Comparison of ENCODE assay signal across 9 cellular contexts in the genomic region with DNA sequence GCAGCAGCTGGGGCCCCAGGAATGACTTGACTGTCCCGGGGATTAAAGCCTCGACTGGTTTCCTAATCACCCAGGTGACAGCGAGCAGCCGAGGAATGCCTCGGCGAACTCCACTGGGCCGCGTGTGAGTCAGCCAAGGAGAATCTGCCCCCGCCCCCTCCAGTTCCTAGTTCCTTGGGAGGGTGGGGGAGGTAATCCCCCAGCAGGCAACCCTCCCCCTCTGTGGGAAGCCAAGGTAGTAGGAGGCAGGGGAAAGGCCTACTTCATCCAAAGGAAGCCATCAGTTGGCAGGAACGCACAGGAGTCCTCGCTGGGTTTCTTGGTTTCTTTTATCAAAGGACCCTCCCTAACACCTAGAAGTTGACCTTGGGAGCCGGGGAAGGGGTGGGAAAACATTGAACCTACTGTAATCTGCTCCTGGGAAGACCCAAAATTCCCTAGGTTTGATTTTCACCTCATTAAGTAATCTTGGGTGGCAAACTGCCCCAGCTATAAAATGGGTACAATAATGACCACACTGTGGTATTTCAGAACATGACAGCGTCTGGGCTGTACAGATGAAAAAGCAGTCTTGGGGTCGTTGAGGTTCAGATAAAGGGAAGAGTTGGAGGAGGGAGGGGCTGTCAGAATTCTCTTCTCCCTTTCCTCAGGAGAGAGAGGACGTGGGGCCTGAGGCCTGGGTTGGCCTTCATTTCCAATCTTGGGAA. TPM values are rescaled to one million over a fixed set of nuclear protein-coding genes. Genes with fewer than 3 reads are reported as not detected.
DNase-seq lines count a peak whose midpoint lies in the region; ATAC-seq, FAIRE-seq and TF ChIP-seq lines count a peak whose summit lies in the region.
"Had no signal": no experiment of that assay in that cellular context is flagged by ENCODE, and none has a peak within 500 bp of the region (broad histone marks: within the 10 kb centered on the region; RNA-seq: fewer than 3 reads in every experiment).

No MANE protein-coding gene starts in this region.

- TF ChIP-seq POLR2A in thyroid gland (IDR thresholded peaks at IDR 0.05) = peak in 1 of 2 donors; percentile 52

- no peaks in the 10 kb centered on the region for H3K9me2 ChIP-seq in MM.1S (replicated peaks; ENCODE audit: insufficient read depth, low read length)

- H3K4me1 ChIP-seq in thyroid gland (peaks cover 52 to 61% of the 10 kb centered on the region in 2 donors), MM.1S (ENCODE audit: low read length) (no peaks in the 10 kb centered on the region; the same call in 1 of the 2 replicates)

- in situ Hi-C loops in astrocyte of the cerebellum (cut with HindIII; ENCODE audit: low sequenced_read_pairs) = no loop called here

- no peak for TF ChIP-seq CTCF in astrocyte of the cerebellum (IDR thresholded peaks at IDR 0.05; ENCODE audit: low read depth, low read length, missing control alignments)
- no peak for TF ChIP-seq CTCF in thyroid gland (IDR thresholded peaks at IDR 0.05)
- TF ChIP-seq CTCF in MM.1S (IDR thresholded peaks at IDR 0.05; ENCODE audit: low read length) = no peak

- intact Hi-C loops in thyroid gland (cut with DNase I) = no loop called here

- H3K79me2 ChIP-seq in MM.1S (ENCODE audit: low read length) = no peaks in the 10 kb centered on the region

- H4K20me1 ChIP-seq in MM.1S (ENCODE audit: insufficient read depth, low read length) = no peaks in the 10 kb centered on the region

- H3K4me2 ChIP-seq in MM.1S (ENCODE audit: low read depth, low read length) = no peak overlapping the region

- no peak for ATAC-seq in GM19395 (IDR thresholded peaks at IDR 0.05; ENCODE audit: unreplicated experiment)

- H3K27ac ChIP-seq in thyroid gland (peak overlapping the region; percentile 86 to 98 (median 94)), MM.1S (ENCODE audit: low read length) (no peak overlapping the region)

- no peak overlapping the region for H2AFZ ChIP-seq in MM.1S (ENCODE audit: low read length)

- H3K4me3 ChIP-seq in astrocyte of the cerebellum (ENCODE audit: low read depth, low read length) = peak overlapping the region; percentile 50
- H3K4me3 ChIP-seq in iPS-18c (ENCODE audit: insufficient read depth, low read depth, low read length) = peak overlapping the region; percentile 88
- H3K4me3 ChIP-seq in thyroid gland (replicated peaks in 1 of 3) = no peak overlapping the region
- H3K4me3 ChIP-seq in MM.1S (ENCODE audit: low read length) = no peak overlapping the region

- peak; percentile 68 for FAIRE-seq in HTR-8/SVneo (lab: Jason Lieb, UNC)

- H3K36me3 ChIP-seq in thyroid gland = no peaks in the 10 kb centered on the region
- no peaks in the 10 kb centered on the region for H3K36me3 ChIP-seq in MM.1S (replicated peaks; ENCODE audit: insufficient read depth, low read length)

- H3K27me3 ChIP-seq in thyroid gland = no peaks in the 10 kb centered on the region
- peaks cover 9% of the 10 kb centered on the region for H3K27me3 ChIP-seq in MM.1S (replicated peaks; ENCODE audit: insufficient read depth, low read length)

- H3K9ac ChIP-seq in MM.1S (ENCODE audit: low read length) = no peak overlapping the region

- WGBS in thyroid gland, 2 donors = 40 to 61% methylated on average over 9 to 15 of the region's 15 CpGs

- DNase-seq in HTR-8/SVneo (ENCODE audit: insufficient read length, low spot score) (peak; percentile 88), astrocyte of the cerebellum (ENCODE audit: low read depth) (peak; percentile 70), thyroid gland (peak; percentile 92 to 94), MM.1S (no peak)
- DNase-seq in stimulated activated CD4-positive, alpha-beta T cell treated with anti-CD3 and anti-CD28 coated beads, Interleukin-12 subunit alpha, Interleukin-12 subunit beta, amount 100 ng/mL, for 4 hours = no peak

- H3K9me3 ChIP-seq in iPS-18c (ENCODE audit: control insufficient read depth, insufficient read depth, low read length) (no peaks in the 10 kb centered on the region), thyroid gland (no peaks in the 10 kb centered on the region), MM.1S (replicated peaks; ENCODE audit: insufficient read depth, low read length) (no peaks in the 10 kb centered on the region)

- H3F3A ChIP-seq in MM.1S (ENCODE audit: insufficient read depth, low read length) = no peaks in the 10 kb centered on the region

RNA-seq across cellular contexts. Expression of a gene that starts 1.4 kb away (rescaled TPM):
- total RNA-seq in thyroid gland = 10 to 100 TPM in 3 of 4 donors, 1 to 10 TPM in 1; 4.7 to 21.0 (median 11.8) TPM

RNA-seq across cellular contexts. Expression of a gene that starts 17.7 kb away (rescaled TPM):
- 1 to 10 TPM; 2.9 to 8.5 (median 6.5) TPM for total RNA-seq in thyroid gland

RNA-seq across cellular contexts. Expression of a gene that starts 50.9 kb away (rescaled TPM):
- 10 to 100 TPM; 13.2 to 30.3 (median 22.6) TPM for total RNA-seq in thyroid gland
- total RNA-seq: SK-MEL-5, subcutaneous adipose tissue had no signal

Comparison
In these comparisons a context has a peak if more than half of its experiments do, and no peak if none do; other contexts are left out.
1. DNase-seq: peak in HTR-8/SVneo (single experiment), astrocyte of the cerebellum (single experiment) and thyroid gland (2 of 2); none in stimulated activated CD4-positive, alpha-beta T cell treated with anti-CD3 and anti-CD28 coated beads, Interleukin-12 subunit alpha, Interleukin-12 subunit beta, amount 100 ng/mL, for 4 hours (single experiment) and MM.1S (single experiment).
2. H3K4me3 ChIP-seq: peak in astrocyte of the cerebellum (single experiment) and iPS-18c (single experiment); none in thyroid gland (0 of 3) and MM.1S (single experiment).